21 cellular contexts compared by ENCODE assay signal in genomic region chr18:49305688-49306336, GRCh38.
"Had no signal": no experiment of that assay in that cellular context is flagged by ENCODE, and none has a peak within 500 bp of the region (broad histone marks: within the 10 kb centered on the region; RNA-seq: fewer than 3 reads in every experiment).

No MANE protein-coding gene starts in this region.

- H3K36me3 ChIP-seq: ovary, thoracic aorta, upper lobe of left lung had no signal

- H3K4me2 ChIP-seq: neural progenitor cell had no signal

- H3K9me3 ChIP-seq: ascending aorta, esophagus muscularis mucosa, ovary, psoas muscle, thoracic aorta, upper lobe of left lung had no signal

- H3K27ac Mint-ChIP-seq: activated naive CD4-positive, alpha-beta T cell treated with anti-CD3 and anti-CD28 coated beads, Interleukin-2, amount 50 U/mL, for 24 hours; dendritic cell treated with granulocyte-macrophage colony-stimulating factor and Interleukin-4, amounts not matched to agents 40 ng/mL and 50 ng/mL, for 4 days; effector memory CD8-positive, alpha-beta T cell; naive thymus-derived CD4-positive, alpha-beta T cell; neural progenitor cell; stimulated activated effector memory CD8-positive, alpha-beta T cell treated with anti-CD3 and anti-CD28 coated beads, Interleukin-12 subunit alpha, Interleukin-12 subunit beta, amount 100 ng/mL, for 72 hours had no signal

- H2AFZ ChIP-seq: neural progenitor cell had no signal

- H3K27ac ChIP-seq: ascending aorta, esophagus muscularis mucosa, neural progenitor cell, ovary, psoas muscle, thoracic aorta, upper lobe of left lung, WERI-Rb-1 had no signal

- H3K27me3 Mint-ChIP-seq: activated naive CD4-positive, alpha-beta T cell treated with anti-CD3 and anti-CD28 coated beads, Interleukin-2, amount 50 U/mL, for 24 hours; dendritic cell treated with granulocyte-macrophage colony-stimulating factor and Interleukin-4, amounts not matched to agents 40 ng/mL and 50 ng/mL, for 4 days; effector memory CD8-positive, alpha-beta T cell; naive thymus-derived CD4-positive, alpha-beta T cell had no signal

- H3K9ac ChIP-seq: neural progenitor cell had no signal

- H3K9me3 Mint-ChIP-seq: activated naive CD4-positive, alpha-beta T cell treated with anti-CD3 and anti-CD28 coated beads, Interleukin-2, amount 50 U/mL, for 24 hours; dendritic cell treated with granulocyte-macrophage colony-stimulating factor and Interleukin-4, amounts not matched to agents 40 ng/mL and 50 ng/mL, for 4 days; effector memory CD8-positive, alpha-beta T cell; stimulated activated effector memory CD8-positive, alpha-beta T cell treated with anti-CD3 and anti-CD28 coated beads, Interleukin-12 subunit alpha, Interleukin-12 subunit beta, amount 100 ng/mL, for 72 hours had no signal

- DNase-seq: activated CD4-positive, alpha-beta T cell treated with anti-CD3 and anti-CD28 coated beads for 1 hour; activated CD4-positive, alpha-beta T cell treated with anti-CD3 and anti-CD28 coated beads, Interleukin-2, amount 50 U/mL, for 4 hours; activated gamma-delta T cell; effector memory CD8-positive, alpha-beta T cell; left cardiac atrium; mesendoderm; naive thymus-derived CD4-positive, alpha-beta T cell; ovary; psoas muscle; stimulated activated CD4-positive, alpha-beta T cell treated with anti-CD3 and anti-CD28 coated beads, Interleukin-4, amount 100 ng/mL, for 24 hours; T-helper 2 cell; upper lobe of left lung; WERI-Rb-1 had no signal

- H3K4me3 Mint-ChIP-seq: activated naive CD4-positive, alpha-beta T cell treated with anti-CD3 and anti-CD28 coated beads, Interleukin-2, amount 50 U/mL, for 24 hours; dendritic cell treated with granulocyte-macrophage colony-stimulating factor and Interleukin-4, amounts not matched to agents 40 ng/mL and 50 ng/mL, for 4 days; effector memory CD8-positive, alpha-beta T cell; naive thymus-derived CD4-positive, alpha-beta T cell; neural progenitor cell; stimulated activated effector memory CD8-positive, alpha-beta T cell treated with anti-CD3 and anti-CD28 coated beads, Interleukin-12 subunit alpha, Interleukin-12 subunit beta, amount 100 ng/mL, for 72 hours had no signal

- H3K4me1 Mint-ChIP-seq: activated naive CD4-positive, alpha-beta T cell treated with anti-CD3 and anti-CD28 coated beads, Interleukin-2, amount 50 U/mL, for 24 hours; naive thymus-derived CD4-positive, alpha-beta T cell; neural progenitor cell; stimulated activated effector memory CD8-positive, alpha-beta T cell treated with anti-CD3 and anti-CD28 coated beads, Interleukin-12 subunit alpha, Interleukin-12 subunit beta, amount 100 ng/mL, for 72 hours had no signal

- H3K27me3 ChIP-seq: ascending aorta, esophagus muscularis mucosa, neural progenitor cell, ovary, upper lobe of left lung had no signal

- H3K4me3 ChIP-seq: ascending aorta, esophagus muscularis mucosa, neural progenitor cell, ovary, psoas muscle, thoracic aorta, upper lobe of left lung had no signal

- H3K36me3 Mint-ChIP-seq: stimulated activated effector memory CD8-positive, alpha-beta T cell treated with anti-CD3 and anti-CD28 coated beads, Interleukin-12 subunit alpha, Interleukin-12 subunit beta, amount 100 ng/mL, for 72 hours had no signal

- ATAC-seq: effector memory CD8-positive, alpha-beta T cell; left cardiac atrium; naive thymus-derived CD4-positive, alpha-beta T cell; psoas muscle; sciatic nerve; stimulated activated effector memory CD8-positive, alpha-beta T cell treated with anti-CD3 and anti-CD28 coated beads, Interleukin-12 subunit alpha, Interleukin-12 subunit beta, amount 100 ng/mL, for 72 hours had no signal

- H3K4me1 ChIP-seq: ascending aorta, esophagus muscularis mucosa, neural progenitor cell, psoas muscle, upper lobe of left lung had no signal
